12 cellular contexts compared by ENCODE assay signal in the genomic region with DNA sequence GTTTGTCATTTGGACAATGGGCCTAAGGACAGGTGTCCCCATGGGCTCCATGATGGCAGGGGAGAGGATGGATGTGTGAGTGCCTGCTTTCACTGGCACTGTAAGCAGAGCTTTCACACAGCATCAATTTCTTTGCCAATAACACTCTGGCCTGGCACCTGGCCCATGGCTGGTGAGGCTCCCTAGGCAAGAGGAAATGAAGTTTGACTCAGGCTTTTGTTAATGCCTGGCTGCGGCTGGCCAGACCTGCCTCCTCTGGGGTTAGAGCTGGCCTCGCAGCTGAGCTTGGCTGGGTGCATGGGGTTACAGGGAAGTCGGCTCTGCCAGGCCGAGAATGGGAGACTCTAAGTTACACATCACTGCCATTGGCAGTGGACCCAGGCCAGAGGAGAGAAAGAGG. TPM values are rescaled to one million over a fixed set of nuclear protein-coding genes. Genes with fewer than 3 reads are reported as not detected.
A peak's percentile ranks its signal among the peaks of the same experiment; 100 is the strongest.
DNase-seq lines count a peak whose midpoint lies in the region; ATAC-seq, FAIRE-seq and TF ChIP-seq lines count a peak whose summit lies in the region.
"Had no signal": no experiment of that assay in that cellular context is flagged by ENCODE, and none has a peak within 500 bp of the region (broad histone marks: within the 10 kb centered on the region; RNA-seq: fewer than 3 reads in every experiment).

No MANE protein-coding gene starts in this region.

- H3K36me3 ChIP-seq in bronchial epithelial cell (ENCODE audit: control insufficient read depth, insufficient read depth, low read length) (no peaks in the 10 kb centered on the region), right lobe of liver (no peaks in the 10 kb centered on the region)
- H3K36me3 ChIP-seq: tibial artery had no signal

- ATAC-seq in right lobe of liver (no peak), GM18907 (IDR thresholded peaks at IDR 0.05; ENCODE audit: unreplicated experiment) (no peak)
- ATAC-seq: T-helper 17 cell had no signal

- intact Hi-C loops in posterior cingulate gyrus (cut with DNase I) = no loop called here
- intact Hi-C loops in right lobe of liver (cut with DNase I) = no loop called here

- FAIRE-seq in bronchial epithelial cell (lab: Jason Lieb, UNC) = peak; percentile 52

- H3K4me3 ChIP-seq in bronchial epithelial cell (ENCODE audit: low read depth, low read length) (no peak overlapping the region), right lobe of liver (no peak overlapping the region)
- H3K4me3 ChIP-seq: tibial artery had no signal

- TF ChIP-seq POLR2A in right lobe of liver (IDR thresholded peaks at IDR 0.05) = no peak

- H3K27me3 ChIP-seq in bronchial epithelial cell (ENCODE audit: control insufficient read depth, insufficient read depth, low read length) (no peaks in the 10 kb centered on the region), right lobe of liver (no peaks in the 10 kb centered on the region)

- no peaks in the 10 kb centered on the region for H3K9me3 ChIP-seq in right lobe of liver
- H3K9me3 ChIP-seq: tibial artery had no signal

- DNase-seq in G401 (ENCODE audit: low spot score) = peak; percentile 66
- peak; percentile 38 for DNase-seq in NCI-H2029 treated with DMSO at 0.1 percent for 48 hours (lab: John Stamatoyannopoulos, UW)
- DNase-seq in bronchial epithelial cell (ENCODE audit: low read depth) = no peak
- DNase-seq in posterior cingulate gyrus = peak; percentile 28 to 92 (median 53)
- DNase-seq in right lobe of liver = no peak
- DNase-seq in MV-4-11 (lab: John Stamatoyannopoulos, UW) = no peak
- DNase-seq: activated T-cell treated with anti-CD3 and anti-CD28 coated beads, Interleukin-2, amount 50 U/mL, for 1 hour; GDM1; T-helper 17 cell; tibial artery had no signal

- no peak for TF ChIP-seq CTCF in bronchial epithelial cell (IDR thresholded peaks at IDR 0.05; ENCODE audit: insufficient read depth, low read length, severe bottlenecking)
- TF ChIP-seq CTCF in right lobe of liver (IDR thresholded peaks at IDR 0.05) = no peak

- in situ Hi-C loops in G401 (cut with HindIII; ENCODE audit: low sequenced_read_pairs) = no loop called here

- 25% methylated on average over 2 of the region's 4 CpGs for WGBS in right lobe of liver (ENCODE audit: insufficient coverage, low coverage, low lambda C conversion rate, missing lambda C conversion rate)

- no peaks in the 10 kb centered on the region for H3K4me1 ChIP-seq in right lobe of liver
- H3K4me1 ChIP-seq: tibial artery had no signal

- H3K27ac ChIP-seq in right lobe of liver = no peak overlapping the region
- H3K27ac ChIP-seq: tibial artery had no signal

RNA-seq across cellular contexts. Expression of gene SEZ6L, which starts 29.9 kb away (rescaled TPM):
- not detected in 2 replicates for total RNA-seq in G401 (2014; rRNA removed; shearing (Covaris generic))
- total RNA-seq in bronchial epithelial cell (not detected in 2 replicates), right lobe of liver (under 1 TPM in 1 of 6 experiments, not detected in 5; 0.13 TPM)
- total RNA-seq: pulmonary artery endothelial cell had no signal

Comparison
In these comparisons a context has a peak if more than half of its experiments do, and no peak if none do; other contexts are left out.
1. DNase-seq: peak in G401 (single experiment), NCI-H2029 treated with DMSO at 0.1 percent for 48 hours (single experiment) and posterior cingulate gyrus (10 of 10); none in bronchial epithelial cell (single experiment), right lobe of liver (0 of 3) and MV-4-11 (single experiment).